ENCODE assay signal across 8 cellular contexts in genomic region chr14:34874386-34875030, GRCh38. TPM values are rescaled to one million over a fixed set of nuclear protein-coding genes. Genes with fewer than 3 reads are reported as not detected.
DNase-seq lines count a peak whose midpoint lies in the region; ATAC-seq, FAIRE-seq and TF ChIP-seq lines count a peak whose summit lies in the region.

No MANE protein-coding gene starts in this region.

- H3K36me3 ChIP-seq in H1 (ENCODE audit: control insufficient read depth in 2 of 4, insufficient read depth in 4 of 4, low read length in 3 of 4) (no peaks in the 10 kb centered on the region), mesodermal cell (ENCODE audit: control insufficient read depth, insufficient read depth, low read length) (peaks cover 14% of the 10 kb centered on the region)

- H2BK120ac ChIP-seq in H1 (replicated peaks; ENCODE audit: low read depth, low read length) = no peak overlapping the region

- H2BK5ac ChIP-seq in H1 (ENCODE audit: low read depth, low read length) = no peak overlapping the region; the same call in 1 of the 2 replicates

- H3K23ac ChIP-seq in H1 (ENCODE audit: insufficient read length) = no peak overlapping the region

- no peak overlapping the region for H2AK5ac ChIP-seq in H1 (ENCODE audit: low read depth, low read length)

- no peaks in the 10 kb centered on the region for H3K27me3 ChIP-seq in H1 (replicated peaks in 1 of 4; ENCODE audit: control insufficient read depth in 3 of 4, extremely low read depth in 1 of 4, insufficient read depth in 3 of 4, low read length in 3 of 4)

- peaks cover 4% of the 10 kb centered on the region; the same call in 1 of the 2 replicates for H3K23me2 ChIP-seq in H1 (ENCODE audit: low read depth, low read length)

- no peak overlapping the region for H4K5ac ChIP-seq in H1 (ENCODE audit: insufficient read length, low read depth, low read length)

- 3% methylated on average over 47 of the region's 85 CpGs; no CpG with 5 or more reads in 1 of the 2 experiments for WGBS in H1 (ENCODE audit: extremely low coverage in 1 of 2, insufficient coverage in 1 of 2, insufficient read length in 1 of 2, insufficient replicate concordance in 2 of 2, low coverage in 1 of 2, low lambda C conversion rate in 2 of 2, missing lambda C conversion rate in 1 of 2), 2 experiments
- WGBS in mesodermal cell (ENCODE audit: insufficient coverage in 2 of 2), 2 experiments = 0% methylated on average over 57 to 83 of the region's 85 CpGs

- peak; percentile 15 for ATAC-seq in GM18520 (IDR thresholded peaks at IDR 0.05; ENCODE audit: unreplicated experiment)
- peak; percentile 7 for ATAC-seq in HG03060 (IDR thresholded peaks at IDR 0.05; ENCODE audit: low read depth, unreplicated experiment)

- H2AFZ ChIP-seq in H1 (ENCODE audit: low read length) = no peak overlapping the region

- H3K4me3 ChIP-seq in H1 (ENCODE audit: extremely low read depth in 1 of 4, insufficient read depth in 2 of 4, low read depth in 3 of 4, low read length in 4 of 4) = peak overlapping the region; percentile 72 to 85 (median 77)
- H3K4me3 ChIP-seq in mesodermal cell (ENCODE audit: extremely low read depth, insufficient read depth, low read length, poor library complexity, severe bottlenecking) = peak overlapping the region; percentile 84

- H2BK12ac ChIP-seq in H1 (ENCODE audit: low read depth, low read length) = no peak overlapping the region

- no peak overlapping the region for H2BK15ac ChIP-seq in H1 (ENCODE audit: low read length)

- peak overlapping the region; percentile 14 for H4K91ac ChIP-seq in H1 (replicated peaks; ENCODE audit: insufficient read length, low read length)

- peaks cover 0 to 29% of the 10 kb centered on the region in 2 experiments; a peak in 2 of 4 replicates for H3K79me2 ChIP-seq in H1 (ENCODE audit: control insufficient read depth in 1 of 2, insufficient read depth in 2 of 2, low read length in 2 of 2)

- no peak for FAIRE-seq in H1 (lab: Jason Lieb, UNC)

- TF ChIP-seq CTCF in H1 (IDR thresholded peaks at IDR 0.05; ENCODE audit: control extremely low read depth in 1 of 3, insufficient read depth in 1 of 3, low read depth in 1 of 3, low read length in 3 of 3) = no peak

- peak; percentile 21 to 26; a peak in 3 of 4 replicates for TF ChIP-seq RAD21 in H1 (IDR thresholded peaks at IDR 0.05 in 1 of 2, conservative IDR thresholded peaks at IDR 0.05 in 1 of 2; ENCODE audit: low read depth in 2 of 2, low read length in 2 of 2)

- TF ChIP-seq EP300 in H1 (IDR thresholded peaks at IDR 0.05; ENCODE audit: borderline replicate concordance in 1 of 2, low read depth in 2 of 2, low read length in 2 of 2) = no peak

- H3K4ac ChIP-seq in H1 (replicated peaks; ENCODE audit: insufficient read length, low read depth, low read length) = no peak overlapping the region

- H3K27ac ChIP-seq in H1 (ENCODE audit: low read depth, low read length) (peak overlapping the region; percentile 45; the same call in 1 of the 2 replicates), mesodermal cell (ENCODE audit: low read depth, low read length, severe bottlenecking) (peak overlapping the region; percentile 93)

- no peak overlapping the region for H3K14ac ChIP-seq in H1 (ENCODE audit: insufficient read length)

- DNase-seq in AG08395 (ENCODE audit: low spot score) = peak; percentile 27
- peak; percentile 65 for DNase-seq in NCI-H2171 treated with DMSO at 0.1 percent for 48 hours (lab: John Stamatoyannopoulos, UW)
- peak; percentile 9 to 24 for DNase-seq in activated CD8-positive, alpha-beta memory T cell treated with anti-CD3 and anti-CD28 coated beads for 1 hour (ENCODE audit: extremely low read depth in 1 of 2, low read depth in 1 of 2)
- DNase-seq in H1 (ENCODE audit: low read depth in 1 of 2, low spot score in 2 of 2) = peak in 1 of 2 experiments; percentile 81
- peak; percentile 30 to 40 for DNase-seq in stimulated activated CD8-positive, alpha-beta memory T cell treated with anti-CD3 and anti-CD28 coated beads, Interleukin-2, amount 100 ng/mL, for 48 hours (ENCODE audit: low read depth in 2 of 2)

- H3K4me1 ChIP-seq in H1 (replicated peaks in 1 of 4; ENCODE audit: control insufficient read depth in 3 of 4, insufficient read depth in 4 of 4, low read length in 3 of 4) (peaks cover 0 to 4% (median under 1%) of the 10 kb centered on the region in 4 experiments; a peak in 2 of 7 replicates), mesodermal cell (ENCODE audit: control insufficient read depth, insufficient read depth, low read length, poor library complexity, severe bottlenecking) (peaks cover 5% of the 10 kb centered on the region)

- POLR2A ChIA-PET in H1 (lab: Charles Lee; ENCODE audit: partially characterized antibody) = interaction anchor here (1.0 to 2.9 kb wide), 12 partner anchors 8 to 244 kb away, joined by 3 to 14 read pairs (median 4); partner anchors contain the start of genes FAM177A1 and SRP54

- no peaks in the 10 kb centered on the region for H3K9me3 ChIP-seq in H1 (ENCODE audit: insufficient read depth in 2 of 2, low read depth in 1 of 2, low read length in 1 of 2)
- no peaks in the 10 kb centered on the region for H3K9me3 ChIP-seq in mesodermal cell (ENCODE audit: control insufficient read depth, low read length)

- H4K20me1 ChIP-seq in H1 (replicated peaks in 1 of 2; ENCODE audit: control insufficient read depth in 1 of 2, insufficient read depth in 2 of 2, low read length in 2 of 2) = peaks cover 0 to 1% of the 10 kb centered on the region in 2 experiments

- no peak overlapping the region for H2BK20ac ChIP-seq in H1 (ENCODE audit: low read length)

- peak overlapping the region; percentile 68 to 96 for H3K4me2 ChIP-seq in H1 (ENCODE audit: insufficient read depth in 1 of 2, low read depth in 2 of 2, low read length in 2 of 2)

- H3K56ac ChIP-seq in H1 (replicated peaks; ENCODE audit: insufficient read length, low read depth, low read length) = peak overlapping the region; percentile 40

- peak overlapping the region; percentile 95; the same call in 1 of the 2 replicates for H4K8ac ChIP-seq in H1 (ENCODE audit: extremely low read depth, insufficient read depth, low read length)

- no peaks in the 10 kb centered on the region; the same call in 1 of the 2 replicates for H3K79me1 ChIP-seq in H1 (ENCODE audit: low read depth, low read length)

- TF ChIP-seq POLR2A in H1 (IDR thresholded peaks at IDR 0.05; ENCODE audit: control extremely low read depth in 1 of 2, low read depth in 2 of 2, low read length in 2 of 2) = no peak; a peak in 2 of 3 replicates

- CTCF ChIA-PET in H1 (lab: Charles Lee; ENCODE audit: partially characterized antibody) = interaction anchor here (0.9 to 1.5 kb wide), 4 partner anchors 13 to 202 kb away, joined by 3 to 6 read pairs (median 3); no protein-coding TSS in a partner anchor

- 0 out of 2 replicates have a peak overlapping the region, but pooled peaks have one; percentile 65 for H3K18ac ChIP-seq in H1 (ENCODE audit: extremely low read depth, low read length)

- peak overlapping the region; percentile 43 to 79 (median 72) for H3K9ac ChIP-seq in H1 (replicated peaks in 1 of 4; ENCODE audit: extremely low read depth in 1 of 4, low read depth in 3 of 4, low read length in 3 of 4)

TF ChIP-seq in H1, 55 proteins besides CTCF, POLR2A, EP300 and RAD21:
- TF ChIP-seq CHD1 (IDR thresholded peaks at IDR 0.05; ENCODE audit: low read depth, low read length) (no peak), SP2 (IDR thresholded peaks at IDR 0.05; ENCODE audit: low read length) (no peak), E2F6 (IDR thresholded peaks at IDR 0.05) (peak; percentile 92), NANOG (IDR thresholded peaks at IDR 0.05; ENCODE audit: insufficient read depth, low read depth, low read length, poor library complexity, severe bottlenecking) (no peak), HDAC2 (IDR thresholded peaks at IDR 0.05; ENCODE audit: borderline replicate concordance in 1 of 2, low read depth in 2 of 2, low read length in 2 of 2) (no peak), SIN3A (conservative IDR thresholded peaks at IDR 0.05 in 1 of 2, IDR thresholded peaks at IDR 0.05 in 1 of 2; ENCODE audit: low read depth in 1 of 2, low read length in 2 of 2) (0 out of 4 replicates have a peak, but pooled peaks of 1 of the 2 experiments have one; percentile 36), KDM1A (IDR thresholded peaks at IDR 0.05; ENCODE audit: borderline replicate concordance, low read length) (0 out of 2 replicates have a peak, but pooled peaks have one; percentile 4), SIX5 (IDR thresholded peaks at IDR 0.05; ENCODE audit: low read depth, low read length) (no peak), TAF1 (IDR thresholded peaks at IDR 0.05; ENCODE audit: low read depth, low read length) (peak; percentile 49; the same call in 1 of the 2 replicates), MAX (IDR thresholded peaks at IDR 0.05) (peak; percentile 22; the same call in 1 of the 2 replicates), POLR2AphosphoS5 (IDR thresholded peaks at IDR 0.05; ENCODE audit: low read depth, low read length) (no peak), BRCA1 (IDR thresholded peaks at IDR 0.05; ENCODE audit: low read depth, low read length) (no peak)

RNA-seq across cellular contexts. Expression of gene BAZ1A, which starts 0.7 kb away (rescaled TPM):
- 20.9 and 23.1 TPM in 2 replicates for total RNA-seq in H1 (2021; fragmentation: NEBNext Ultra II Directional; extraction: Animal tissue kit (Norgen Biotek cat#: 25700))
- 4.1 and 8.0 TPM in 2 replicates for polyA plus RNA-seq in H1 (2011; rRNA removed)
- polyA plus RNA-seq in H1 (2011; cell fraction: cytosol; rRNA removed) = 9.3 TPM
- 3.9 TPM for polyA plus RNA-seq in H1 (2011; cell fraction: nucleus; rRNA removed)
- 11.0 to 21.2 TPM (median 13.7 TPM) in 4 replicates for polyA plus RNA-seq in H1 (2012, experiment 1 of 2)
- 1.7 TPM for polyA plus RNA-seq in H1 (2012, experiment 2 of 2)
- 44.4 TPM for polyA plus RNA-seq in H1 (2013, experiment 1 of 2)
- polyA plus RNA-seq in H1 (2013, experiment 2 of 2) = 40.4 TPM
- polyA minus RNA-seq in H1 (2011; rRNA and poly(A)+ RNA removed) = 13.4 and 15.5 TPM in 2 replicates
- 11.4 TPM for polyA minus RNA-seq in H1 (2011; cell fraction: cytosol; rRNA and poly(A)+ RNA removed)
- polyA minus RNA-seq in H1 (2011; cell fraction: nucleus; rRNA and poly(A)+ RNA removed) = 16.8 TPM
- 26.6 TPM for polyA plus RNA-seq in mesodermal cell (2013, experiment 1 of 2)
- 26.8 TPM for polyA plus RNA-seq in mesodermal cell (2013, experiment 2 of 2)
